Comparison of ENCODE assay signal across 8 cellular contexts in genomic region chr11:65487467-65488272, GRCh38. TPM values are rescaled to one million over a fixed set of nuclear protein-coding genes. Genes with fewer than 3 reads are reported as not detected.
DNase-seq lines count a peak whose midpoint lies in the region; ATAC-seq, FAIRE-seq and TF ChIP-seq lines count a peak whose summit lies in the region.

No MANE protein-coding gene starts in this region.

- in situ Hi-C loops in Panc1 (cut with HindIII; ENCODE audit: low pct_unique_long_range_greater_than_20kb, low sequenced_read_pairs): no loop called here

- POLR2A ChIA-PET in Panc1 (lab: Charles Lee): interaction anchor here (0.6 to 8.5 kb wide), 9 partner anchors 10 to 67 kb away, joined by 3 to 250 read pairs (median 8); partner anchors contain the start of genes MALAT1 and NEAT1

- BruUV-seq in Panc1 (replicated peaks; lab: Mats Ljungman, UMichigan): no TSS peak

- TF ChIP-seq CTCF in AG10803 (conservative IDR thresholded peaks at IDR 0.05; ENCODE audit: low read length): no peak
- TF ChIP-seq CTCF in LNCaP clone FGC (IDR thresholded peaks at IDR 0.05; ENCODE audit: control insufficient read depth, extremely low read depth, insufficient read depth): 0 out of 2 replicates have a peak, but pooled peaks have one; percentile 8
- no peak for TF ChIP-seq CTCF in Panc1 (IDR thresholded peaks at IDR 0.05)
- no peak for TF ChIP-seq CTCF in bronchial epithelial cell (IDR thresholded peaks at IDR 0.05; ENCODE audit: insufficient read depth, low read length, severe bottlenecking)

- H3K4me3 ChIP-seq in AG10803 (ENCODE audit: low read length): peak overlapping the region; percentile 51
- no peak overlapping the region; the same call in 1 of the 2 replicates for H3K4me3 ChIP-seq in LNCaP clone FGC (ENCODE audit: low read depth, low read length)
- 0 out of 4 replicates have a peak overlapping the region, but pooled peaks of 1 of the 2 experiments have one; percentile 3 for H3K4me3 ChIP-seq in Panc1 (ENCODE audit: low read depth in 2 of 2, low read length in 2 of 2)
- H3K4me3 ChIP-seq in bronchial epithelial cell (ENCODE audit: low read depth, low read length): no peak overlapping the region
- H3K4me3 ChIP-seq in iPS-18c (ENCODE audit: insufficient read depth, low read depth, low read length): peak overlapping the region; percentile 29; the same call in 1 of the 2 replicates

- no peaks in the 10 kb centered on the region for H3K36me3 ChIP-seq in Panc1 (ENCODE audit: control insufficient read depth, insufficient read depth, low read length)
- no peaks in the 10 kb centered on the region for H3K36me3 ChIP-seq in bronchial epithelial cell (ENCODE audit: control insufficient read depth, insufficient read depth, low read length)

- H3K9me3 ChIP-seq in Panc1 (ENCODE audit: control insufficient read depth, insufficient read depth, low read depth, low read length) (no peaks in the 10 kb centered on the region), iPS-18c (ENCODE audit: control insufficient read depth, insufficient read depth, low read length) (no peaks in the 10 kb centered on the region)

- DNase-seq in AG10803 (ENCODE audit: low read depth) (peak; percentile 100), LNCaP clone FGC (ENCODE audit: low read depth) (peak; percentile 100), Panc1 (ENCODE audit: low read depth, low spot score) (peak; percentile 96), bronchial epithelial cell (ENCODE audit: low read depth) (peak; percentile 99), retina (peak; percentile 98)

- H3K4me1 ChIP-seq in Panc1 (ENCODE audit: control insufficient read depth, insufficient read depth, low read length): peaks cover 87% of the 10 kb centered on the region

- H3K27me3 ChIP-seq in Panc1 (ENCODE audit: control insufficient read depth, insufficient read depth, low read length) (no peaks in the 10 kb centered on the region), bronchial epithelial cell (ENCODE audit: control insufficient read depth, insufficient read depth, low read length) (no peaks in the 10 kb centered on the region)

- CTCF ChIA-PET in Panc1 (lab: Charles Lee): no interaction called here

- H3K27ac ChIP-seq in Panc1 (ENCODE audit: low read length): peak overlapping the region; percentile 100

- ATAC-seq in GM18861 (IDR thresholded peaks at IDR 0.05; ENCODE audit: unreplicated experiment) (peak; percentile 50), Panc1 (peak; percentile 82), GM18858 (IDR thresholded peaks at IDR 0.05; ENCODE audit: unreplicated experiment) (no peak)

- intact Hi-C loops in Panc1 (cut with micrococcal nuclease; ENCODE audit: unreplicated experiment): no loop called here

- no peak for FAIRE-seq in bronchial epithelial cell (lab: Jason Lieb, UNC)

RNA-seq across cellular contexts. Expression of gene MALAT1, which starts 11.2 kb away (rescaled TPM):
- total RNA-seq in Panc1 (2021; ENCODE audit: unreplicated experiment) (13,645 TPM), bronchial epithelial cell (11,095 and 16,401 TPM in 2 replicates)
- 690 TPM for polyA plus RNA-seq in Panc1 (2012; ENCODE audit: insufficient read length)

RNA-seq across cellular contexts. Expression of gene SCYL1, which starts 37.2 kb away (rescaled TPM):
- total RNA-seq in Panc1 (2021; ENCODE audit: unreplicated experiment): 117 TPM
- polyA plus RNA-seq in Panc1 (2012; ENCODE audit: insufficient read length): 172 TPM
- total RNA-seq in bronchial epithelial cell: 49.5 and 64.5 TPM in 2 replicates

Comparison
In these comparisons a context has a peak if more than half of its experiments do, and no peak if none do; other contexts are left out.
1. H3K4me3 ChIP-seq: peak in AG10803 (single experiment) and iPS-18c (single experiment); none in LNCaP clone FGC (single experiment) and bronchial epithelial cell (single experiment).
2. Peak in every context shown above with its lines, with median percentiles within 50 percentile points of each other: DNase-seq.